29 cellular contexts compared by ENCODE assay signal in genomic region chr10:35555962-35556930, GRCh38. TPM values are rescaled to one million over a fixed set of nuclear protein-coding genes. Genes with fewer than 3 reads are reported as not detected.
DNase-seq lines count a peak whose midpoint lies in the region; ATAC-seq, FAIRE-seq and TF ChIP-seq lines count a peak whose summit lies in the region.
"Had no signal": no experiment of that assay in that cellular context is flagged by ENCODE, and none has a peak within 500 bp of the region (broad histone marks: within the 10 kb centered on the region; RNA-seq: fewer than 3 reads in every experiment).

No MANE protein-coding gene starts in this region.

- DNase-seq in HTR-8/SVneo (ENCODE audit: insufficient read length, low spot score) (peak; percentile 18), SK-N-SH (no peak), endodermal cell (peak; percentile 25), SJCRH30 (no peak), upper lobe of left lung (no peak)
- DNase-seq: activated CD8-positive, alpha-beta T cell treated with anti-CD3 and anti-CD28 coated beads for 36 hours; cortex of kidney; DMS53; esophagus squamous epithelium; foreskin melanocyte; naive thymus-derived CD4-positive, alpha-beta T cell; NCI-H1105 treated with DMSO at 0.1 percent for 48 hours; NCI-H187 treated with DMSO at 0.1 percent for 48 hours; NCI-H524 treated with DMSO at 0.1 percent for 48 hours; NK-92 treated with Interleukin-12 subunit alpha and Interleukin-12 subunit beta, amount 100 ng/mL, for 24 hours; Right ventricle myocardium superior; stimulated activated CD4-positive, alpha-beta T cell treated with anti-CD3 and anti-CD28 coated beads, Interleukin-4, amount 100 ng/mL, for 1 hour had no signal

- H3K4me2 ChIP-seq in SK-N-SH: no peak overlapping the region
- H3K4me2 ChIP-seq: BLaER1 treated with 17β-estradiol and CSF1 and Interleukin-3, amounts not matched to agents 10 nM and 100 nM had no signal

- H3K4me1 ChIP-seq in SK-N-SH (ENCODE audit: control insufficient read depth in 1 of 2, insufficient read depth in 2 of 2, low read depth in 1 of 2, low read length in 1 of 2) (peaks cover 0 to 4% of the 10 kb centered on the region in 2 experiments; a peak in 2 of 4 replicates), endodermal cell (ENCODE audit: control insufficient read depth, insufficient read depth, low read length) (peaks cover 9% of the 10 kb centered on the region), SJCRH30 (0 out of 2 replicates have a peak, but pooled peaks cover 2% of the 10 kb centered on the region), upper lobe of left lung (no peaks in the 10 kb centered on the region)
- H3K4me1 ChIP-seq: esophagus squamous epithelium had no signal

- H3K36me3 ChIP-seq in SK-N-SH (replicated peaks in 1 of 2; ENCODE audit: control insufficient read depth in 1 of 2, insufficient read depth in 2 of 2, low read length in 1 of 2) (peaks cover 16 to 26% of the 10 kb centered on the region in 2 experiments), endodermal cell (ENCODE audit: control insufficient read depth, insufficient read depth, low read length) (peaks cover 29% of the 10 kb centered on the region), SJCRH30 (peaks cover 23% of the 10 kb centered on the region), upper lobe of left lung (peaks cover 0 to 34% (median 13%) of the 10 kb centered on the region in 4 donors)

- H3K9me3 ChIP-seq in SK-N-SH: no peaks in the 10 kb centered on the region
- H3K9me3 ChIP-seq in endodermal cell (ENCODE audit: control insufficient read depth, low read length): no peaks in the 10 kb centered on the region
- no peaks in the 10 kb centered on the region for H3K9me3 ChIP-seq in SJCRH30 (replicated peaks)
- H3K9me3 ChIP-seq in upper lobe of left lung: no peaks in the 10 kb centered on the region
- H3K9me3 ChIP-seq: BLaER1 treated with 17β-estradiol and CSF1 and Interleukin-3, amounts not matched to agents 10 nM and 100 nM; esophagus squamous epithelium had no signal

- peaks cover 6% of the 10 kb centered on the region for H3K4me1 Mint-ChIP-seq in endodermal cell
- H3K4me1 Mint-ChIP-seq in stimulated activated memory B cell treated with anti-CD40 and anti-IgM and Interleukin-4, amounts not matched to agents 10 μg/mL and 1 μg/mL and 100 μg/mL, for 72 hours: peaks cover 38% of the 10 kb centered on the region

- H3K9me2 ChIP-seq in SK-N-SH: no peaks in the 10 kb centered on the region

- H4K20me1 ChIP-seq in SK-N-SH (ENCODE audit: insufficient read depth): no peaks in the 10 kb centered on the region

- H3K27me3 ChIP-seq in SK-N-SH (ENCODE audit: insufficient read depth) (no peaks in the 10 kb centered on the region), endodermal cell (ENCODE audit: control insufficient read depth, insufficient read depth, low read length, poor library complexity, severe bottlenecking) (no peaks in the 10 kb centered on the region), SJCRH30 (no peaks in the 10 kb centered on the region), upper lobe of left lung (no peaks in the 10 kb centered on the region)
- H3K27me3 ChIP-seq: BLaER1 treated with 17β-estradiol and CSF1 and Interleukin-3, amounts not matched to agents 10 nM and 100 nM; esophagus squamous epithelium had no signal

- POLR2A ChIA-PET in SK-N-SH (lab: Yijun Ruan, JAX): no interaction called here

- no peak overlapping the region for H3K4me3 Mint-ChIP-seq in endodermal cell
- no peak overlapping the region for H3K4me3 Mint-ChIP-seq in stimulated activated memory B cell treated with anti-CD40 and anti-IgM and Interleukin-4, amounts not matched to agents 10 μg/mL and 1 μg/mL and 100 μg/mL, for 72 hours
- H3K4me3 Mint-ChIP-seq: activated CD8-positive, alpha-beta T cell treated with anti-CD3 and anti-CD28 coated beads for 36 hours; activated naive CD4-positive, alpha-beta T cell treated with anti-CD3 and anti-CD28 coated beads, Interleukin-2, amount 50 U/mL, for 24 hours; naive thymus-derived CD4-positive, alpha-beta T cell; T-helper 2 cell treated with Interferon-gamma antibody and Interleukin-4, amounts not matched to agents 5 μg/mL and 100 μg/mL, for 36 hours; type B pancreatic cell had no signal

- peaks cover 14% of the 10 kb centered on the region for H3K36me3 Mint-ChIP-seq in endodermal cell (ENCODE audit: low read depth)
- H3K36me3 Mint-ChIP-seq in stimulated activated memory B cell treated with anti-CD40 and anti-IgM and Interleukin-4, amounts not matched to agents 10 μg/mL and 1 μg/mL and 100 μg/mL, for 72 hours: peaks cover 38% of the 10 kb centered on the region

- H3K27ac Mint-ChIP-seq in endodermal cell: no peak overlapping the region
- H3K27ac Mint-ChIP-seq in stimulated activated memory B cell treated with anti-CD40 and anti-IgM and Interleukin-4, amounts not matched to agents 10 μg/mL and 1 μg/mL and 100 μg/mL, for 72 hours: peak overlapping the region; percentile 27
- H3K27ac Mint-ChIP-seq: activated CD8-positive, alpha-beta T cell treated with anti-CD3 and anti-CD28 coated beads for 36 hours; activated naive CD4-positive, alpha-beta T cell treated with anti-CD3 and anti-CD28 coated beads, Interleukin-2, amount 50 U/mL, for 24 hours; T-helper 2 cell treated with Interferon-gamma antibody and Interleukin-4, amounts not matched to agents 5 μg/mL and 100 μg/mL, for 36 hours; type B pancreatic cell had no signal

- no peak for TF ChIP-seq POLR2A in upper lobe of left lung (IDR thresholded peaks at IDR 0.05)

- no peaks in the 10 kb centered on the region for H3F3A ChIP-seq in SK-N-SH (replicated peaks; ENCODE audit: insufficient read depth)

- H3K27me3 Mint-ChIP-seq in endodermal cell (ENCODE audit: insufficient read depth): no peaks in the 10 kb centered on the region
- no peaks in the 10 kb centered on the region for H3K27me3 Mint-ChIP-seq in stimulated activated memory B cell treated with anti-CD40 and anti-IgM and Interleukin-4, amounts not matched to agents 10 μg/mL and 1 μg/mL and 100 μg/mL, for 72 hours
- H3K27me3 Mint-ChIP-seq: activated CD8-positive, alpha-beta T cell treated with anti-CD3 and anti-CD28 coated beads for 36 hours; activated naive CD4-positive, alpha-beta T cell treated with anti-CD3 and anti-CD28 coated beads, Interleukin-2, amount 50 U/mL, for 24 hours; naive thymus-derived CD4-positive, alpha-beta T cell; type B pancreatic cell had no signal

- no peak for ATAC-seq in stimulated activated memory B cell treated with anti-CD40 and anti-IgM and Interleukin-4, amounts not matched to agents 10 μg/mL and 1 μg/mL and 100 μg/mL, for 72 hours
- ATAC-seq in GM21526 (IDR thresholded peaks at IDR 0.05; ENCODE audit: low FRiP score, unreplicated experiment): no peak
- ATAC-seq in upper lobe of left lung (ENCODE audit: low FRiP score in 2 of 2): no peak
- ATAC-seq: activated CD8-positive, alpha-beta T cell treated with anti-CD3 and anti-CD28 coated beads for 36 hours; naive thymus-derived CD4-positive, alpha-beta T cell; sciatic nerve had no signal

- H3K27ac ChIP-seq in SK-N-SH (ENCODE audit: low read depth in 2 of 2, low read length in 1 of 2) (no peak overlapping the region), endodermal cell (ENCODE audit: low read depth, low read length) (no peak overlapping the region), SJCRH30 (no peak overlapping the region), upper lobe of left lung (no peak overlapping the region)
- H3K27ac ChIP-seq: BLaER1 treated with 17β-estradiol and CSF1 and Interleukin-3, amounts not matched to agents 10 nM and 100 nM; esophagus squamous epithelium had no signal

- no peak for TF ChIP-seq RAD21 in SK-N-SH (IDR thresholded peaks at IDR 0.05; ENCODE audit: low read length)

- H3K9ac ChIP-seq in SK-N-SH: no peak overlapping the region
- H3K9ac ChIP-seq in endodermal cell (ENCODE audit: extremely low read depth, low read length, poor library complexity, severe bottlenecking): no peak overlapping the region
- H3K9ac ChIP-seq: BLaER1 treated with 17β-estradiol and CSF1 and Interleukin-3, amounts not matched to agents 10 nM and 100 nM had no signal

- FAIRE-seq in HTR-8/SVneo (lab: Jason Lieb, UNC): no peak
- FAIRE-seq: G401.6 had no signal

- TF ChIP-seq EP300 in SK-N-SH (IDR thresholded peaks at IDR 0.05; ENCODE audit: borderline replicate concordance in 1 of 2, low read depth in 1 of 2, low read length in 1 of 2): no peak
- TF ChIP-seq EP300 in upper lobe of left lung (IDR thresholded peaks at IDR 0.05): no peak

- H2AFZ ChIP-seq in SK-N-SH (ENCODE audit: low read depth): no peak overlapping the region

- 93% methylated on average over 6 of the region's 6 CpGs for WGBS in SK-N-SH (ENCODE audit: low lambda C conversion rate)
- 95% methylated on average over 3 to 6 of the region's 6 CpGs for WGBS in endodermal cell (ENCODE audit: insufficient coverage in 1 of 2, insufficient read length in 1 of 2), 2 experiments
- 94 to 98% methylated on average over 6 of the region's 6 CpGs for WGBS in upper lobe of left lung, 2 donors

- CTCF ChIA-PET in SK-N-SH (lab: Yijun Ruan, JAX): interaction anchor here (1.3 to 1.5 kb wide), 2 partner anchors 19 to 26 kb away, joined by 3 read pairs; no protein-coding TSS in a partner anchor

- H3K9me3 Mint-ChIP-seq in endodermal cell: no peaks in the 10 kb centered on the region
- H3K9me3 Mint-ChIP-seq in stimulated activated memory B cell treated with anti-CD40 and anti-IgM and Interleukin-4, amounts not matched to agents 10 μg/mL and 1 μg/mL and 100 μg/mL, for 72 hours: no peaks in the 10 kb centered on the region
- H3K9me3 Mint-ChIP-seq: activated CD8-positive, alpha-beta T cell treated with anti-CD3 and anti-CD28 coated beads for 36 hours; activated naive CD4-positive, alpha-beta T cell treated with anti-CD3 and anti-CD28 coated beads, Interleukin-2, amount 50 U/mL, for 24 hours; naive thymus-derived CD4-positive, alpha-beta T cell; T-helper 2 cell treated with Interferon-gamma antibody and Interleukin-4, amounts not matched to agents 5 μg/mL and 100 μg/mL, for 36 hours; type B pancreatic cell had no signal

- H3K79me2 ChIP-seq in SK-N-SH (ENCODE audit: insufficient read depth): peaks cover 3% of the 10 kb centered on the region

- no peak for TF ChIP-seq CTCF in SK-N-SH (IDR thresholded peaks at IDR 0.05)
- TF ChIP-seq CTCF in endodermal cell (conservative IDR thresholded peaks at IDR 0.05): no peak
- TF ChIP-seq CTCF in upper lobe of left lung (IDR thresholded peaks at IDR 0.05): no peak

- H3K4me3 ChIP-seq in SK-N-SH (ENCODE audit: low read depth in 2 of 2, low read length in 1 of 2) (no peak overlapping the region), endodermal cell (ENCODE audit: low read length) (no peak overlapping the region), SJCRH30 (no peak overlapping the region), upper lobe of left lung (no peak overlapping the region)
- H3K4me3 ChIP-seq: BLaER1 treated with 17β-estradiol and CSF1 and Interleukin-3, amounts not matched to agents 10 nM and 100 nM; esophagus squamous epithelium had no signal

TF ChIP-seq in SK-N-SH, 30 proteins besides CTCF, POLR2A, EP300 and RAD21 (continues in another document):
- TF ChIP-seq ELF1 (IDR thresholded peaks at IDR 0.05): no peak

RNA-seq across cellular contexts. Expression of gene GJD4, which starts 48.9 kb away (rescaled TPM):
- not detected in 2 replicates for polyA plus RNA-seq in SK-N-SH (2012; rRNA removed)
- not detected in 2 replicates for polyA plus RNA-seq in SK-N-SH (2012; cell fraction: cytosol; rRNA removed)
- 0.04 TPM in 1 of 2 replicates, not detected in the other for polyA plus RNA-seq in SK-N-SH (2012; cell fraction: nucleus; rRNA removed)
- under 1 TPM; 0.22 to 0.29 TPM for total RNA-seq in endodermal cell
- 0.36 TPM for polyA plus RNA-seq in endodermal cell (2013, experiment 1 of 2)
- not detected for polyA plus RNA-seq in endodermal cell (2013, experiment 2 of 2)
- total RNA-seq in SJCRH30 (2014; rRNA removed; shearing (Covaris generic)): 1.2 and 1.9 TPM in 2 replicates
- total RNA-seq in upper lobe of left lung: not detected
- total RNA-seq: activated CD8-positive, alpha-beta T cell treated with anti-CD3 and anti-CD28 coated beads for 36 hours; cardiac septum; esophagus squamous epithelium; kidney epithelial cell; lower leg skin; naive thymus-derived CD4-positive, alpha-beta T cell; posterior vena cava; Right ventricle myocardium superior; sciatic nerve had no signal
- polyA plus RNA-seq: naive thymus-derived CD4-positive, alpha-beta T cell had no signal

Comparison
In these comparisons a context has a peak if more than half of its experiments do, and no peak if none do; other contexts are left out.
1. DNase-seq: peak in HTR-8/SVneo (single experiment) and endodermal cell (single experiment); none in SK-N-SH (single experiment), SJCRH30 (0 of 2) and upper lobe of left lung (0 of 2).